17 cellular contexts compared by ENCODE assay signal in genomic region chr2:23198316-23199114, GRCh38.
DNase-seq lines count a peak whose midpoint lies in the region; ATAC-seq, FAIRE-seq and TF ChIP-seq lines count a peak whose summit lies in the region.
"Had no signal": no experiment of that assay in that cellular context is flagged by ENCODE, and none has a peak within 500 bp of the region (broad histone marks: within the 10 kb centered on the region; RNA-seq: fewer than 3 reads in every experiment).

No MANE protein-coding gene starts in this region.

- no peaks in the 10 kb centered on the region for H3K79me1 ChIP-seq in neuronal stem cell (ENCODE audit: low read depth, low read length)

- BruUV-seq in HepG2 (replicated peaks; lab: Mats Ljungman, UMichigan), result no TSS peak

- H3K9ac ChIP-seq in liver (ENCODE audit: low read depth in 1 of 2, low read length in 2 of 2) (peak overlapping the region; percentile 48 to 52), HepG2 (ENCODE audit: insufficient read depth, low read depth, low read length) (no peak overlapping the region), neuronal stem cell (ENCODE audit: low read depth, low read length, poor library complexity) (no peak overlapping the region)
- H3K9ac ChIP-seq: KMS-11 had no signal

- H3K4me2 ChIP-seq in HepG2 (ENCODE audit: low read depth, low read length), result no peak overlapping the region
- H3K4me2 ChIP-seq in neuronal stem cell (ENCODE audit: insufficient read depth, low read length, poor library complexity, severe bottlenecking), result no peak overlapping the region
- H3K4me2 ChIP-seq: GM23338, KMS-11, PC-9 had no signal

- H3K36me3 ChIP-seq in liver (ENCODE audit: control insufficient read depth in 4 of 4, insufficient read depth in 3 of 4, low read depth in 1 of 4, low read length in 3 of 4) (no peaks in the 10 kb centered on the region), HepG2 (replicated peaks in 1 of 2; ENCODE audit: control insufficient read depth in 1 of 2, insufficient read depth in 2 of 2, low read length in 2 of 2) (no peaks in the 10 kb centered on the region), H7 (replicated peaks; ENCODE audit: control insufficient read depth, insufficient read depth, low read length) (no peaks in the 10 kb centered on the region), neuronal stem cell (replicated peaks in 1 of 2; ENCODE audit: control insufficient read depth in 2 of 2, insufficient read depth in 2 of 2, low read length in 2 of 2) (no peaks in the 10 kb centered on the region)
- H3K36me3 ChIP-seq: SJCRH30 had no signal

- no peak overlapping the region for H2BK15ac ChIP-seq in neuronal stem cell (ENCODE audit: low read length)

- H2BK12ac ChIP-seq in neuronal stem cell (ENCODE audit: low read length), result no peak overlapping the region

- ATAC-seq in HepG2 (no peak), left lobe of liver (peak; percentile 71), foreskin keratinocyte (no peak)
- ATAC-seq: GM23338 had no signal

- H3K9me3 ChIP-seq in liver (ENCODE audit: control insufficient read depth in 4 of 4, low read length in 3 of 4) (no peaks in the 10 kb centered on the region), HepG2 (ENCODE audit: low read length) (no peaks in the 10 kb centered on the region), neuronal stem cell (replicated peaks in 1 of 2; ENCODE audit: control insufficient read depth in 2 of 2, insufficient read depth in 1 of 2, low read depth in 1 of 2, low read length in 2 of 2) (no peaks in the 10 kb centered on the region)

- 35% methylated on average over 12 of the region's 12 CpGs for WGBS in liver
- WGBS in HepG2 (ENCODE audit: low lambda C conversion rate), result 41% methylated on average over 12 of the region's 12 CpGs
- no CpG with 5 or more reads among the region's 12 CpGs for WGBS in neuronal stem cell (ENCODE audit: extremely low coverage in 2 of 2, insufficient read length in 2 of 2, insufficient replicate concordance in 1 of 2), 2 donors

- POLR2A ChIA-PET in HepG2 (lab: Yijun Ruan, JAX), result no interaction called here

- H3K27me3 ChIP-seq in liver (ENCODE audit: control insufficient read depth in 4 of 4, insufficient read depth in 4 of 4, low read length in 3 of 4), result no peaks in the 10 kb centered on the region
- H3K27me3 ChIP-seq in HepG2 (ENCODE audit: control insufficient read depth in 1 of 2, insufficient read depth in 2 of 2, low read length in 2 of 2), result no peaks in the 10 kb centered on the region
- H3K27me3 ChIP-seq in H7 (ENCODE audit: control insufficient read depth, insufficient read depth, low read length), result no peaks in the 10 kb centered on the region
- no peaks in the 10 kb centered on the region for H3K27me3 ChIP-seq in neuronal stem cell (ENCODE audit: control insufficient read depth in 3 of 3, insufficient read depth in 3 of 3, low read depth in 1 of 3, low read length in 3 of 3)
- H3K27me3 ChIP-seq in foreskin keratinocyte, result no peaks in the 10 kb centered on the region
- H3K27me3 ChIP-seq: SJCRH30 had no signal

- H4K20me1 ChIP-seq in HepG2 (ENCODE audit: insufficient read depth, low read length), result no peaks in the 10 kb centered on the region

- no peak overlapping the region for H3K23ac ChIP-seq in neuronal stem cell (ENCODE audit: low read depth, low read length, poor library complexity)

- no peak overlapping the region for H3K14ac ChIP-seq in neuronal stem cell (ENCODE audit: low read length)

- intact Hi-C loops in HepG2 (cut with micrococcal nuclease; ENCODE audit: unreplicated experiment), result loop anchor here (5.0 kb wide), 2 partner anchors 94 to 154 kb away; no protein-coding TSS in a partner anchor

- in situ Hi-C loops in HepG2 (cut with HindIII; ENCODE audit: extremely low pct_ligation_motif_present, low pct_unique_long_range_greater_than_20kb), result no loop called here

- no peak overlapping the region for H3K4ac ChIP-seq in neuronal stem cell (ENCODE audit: low read length)

- TF ChIP-seq CTCF in liver (IDR thresholded peaks at IDR 0.05; ENCODE audit: low read depth, low read length, missing input control), result no peak
- TF ChIP-seq CTCF in HepG2 (CRISPR knock-in tag; IDR thresholded peaks at IDR 0.05), result no peak
- TF ChIP-seq CTCF in foreskin keratinocyte (conservative IDR thresholded peaks at IDR 0.05), result no peak

- no peak overlapping the region for H2BK120ac ChIP-seq in neuronal stem cell (ENCODE audit: low read depth, low read length)

- TF ChIP-seq EP300 in HepG2 (IDR thresholded peaks at IDR 0.05; ENCODE audit: low read depth in 2 of 2, low read length in 2 of 2) (no peak), HepG2 (CRISPR knock-in tag; IDR thresholded peaks at IDR 0.05; ENCODE audit: borderline replicate concordance) (no peak)

- H3K4me3 ChIP-seq in liver (ENCODE audit: low read depth in 1 of 3, low read length in 3 of 3) (peak overlapping the region; percentile 41 to 75 (median 66)), HepG2 (replicated peaks in 1 of 3; ENCODE audit: insufficient read depth in 1 of 3, low read depth in 2 of 3, low read length in 3 of 3) (no peak overlapping the region), H7 (ENCODE audit: insufficient read depth, low read depth, low read length) (no peak overlapping the region), neuronal stem cell (ENCODE audit: low read length in 2 of 2) (no peak overlapping the region)
- H3K4me3 ChIP-seq: GM23338, PC-9, SJCRH30 had no signal

- H3K18ac ChIP-seq in neuronal stem cell (ENCODE audit: low read length), result no peak overlapping the region

- CTCF ChIA-PET in HepG2 (lab: Yijun Ruan, JAX; ENCODE audit: low intra/inter-chr PET ratio, low total read pairs), result interaction anchor here (2.4 kb wide), 1 partner anchor 261 kb away, joined by 11 read pairs; no protein-coding TSS in a partner anchor

- TF ChIP-seq POLR2A in HepG2 (IDR thresholded peaks at IDR 0.05; ENCODE audit: insufficient read depth in 1 of 2, low read depth in 2 of 2, low read length in 2 of 2), result no peak

- TF ChIP-seq RAD21 in liver (IDR thresholded peaks at IDR 0.05) (peak in 1 of 2 donors; percentile 36), HepG2 (CRISPR knock-in tag; IDR thresholded peaks at IDR 0.05) (no peak)

- H4K91ac ChIP-seq in neuronal stem cell (ENCODE audit: low read depth, low read length, poor library complexity), result no peak overlapping the region

- no peaks in the 10 kb centered on the region for H3K79me2 ChIP-seq in HepG2 (ENCODE audit: insufficient read depth, low read length)

- no peak overlapping the region for H2AK5ac ChIP-seq in neuronal stem cell (ENCODE audit: low read depth, low read length)

- H3K4me1 ChIP-seq in liver (ENCODE audit: control insufficient read depth in 4 of 4, insufficient read depth in 4 of 4, low read length in 3 of 4), result peaks cover 0 to 41% (median 30%) of the 10 kb centered on the region in 4 donors
- H3K4me1 ChIP-seq in HepG2 (ENCODE audit: insufficient read depth, low read length), result 0 out of 2 replicates have a peak, but pooled peaks cover 4% of the 10 kb centered on the region
- H3K4me1 ChIP-seq in neuronal stem cell (ENCODE audit: control insufficient read depth in 2 of 2, insufficient read depth in 1 of 2, low read depth in 1 of 2, low read length in 2 of 2), result no peaks in the 10 kb centered on the region
- H3K4me1 ChIP-seq in foreskin keratinocyte, result no peaks in the 10 kb centered on the region
- H3K4me1 ChIP-seq: SJCRH30 had no signal

- H2BK5ac ChIP-seq in neuronal stem cell (ENCODE audit: low read length), result no peak overlapping the region

- H2AFZ ChIP-seq in HepG2 (ENCODE audit: low read length) (no peak overlapping the region), neuronal stem cell (ENCODE audit: low read length) (no peak overlapping the region)
- H2AFZ ChIP-seq: GM23338, PC-9 had no signal

- FAIRE-seq in HepG2 (lab: Jason Lieb, UNC), result no peak

- no peak overlapping the region for H4K8ac ChIP-seq in neuronal stem cell (ENCODE audit: low read depth, low read length)

- H3K27ac ChIP-seq in liver (ENCODE audit: low read depth in 1 of 2, low read length in 2 of 2) (peak overlapping the region; percentile 85 to 86), HepG2 (ENCODE audit: extremely low read length, insufficient read depth, low read length) (no peak overlapping the region), neuronal stem cell (replicated peaks; ENCODE audit: low read length) (no peak overlapping the region), foreskin keratinocyte (no peak overlapping the region)
- H3K27ac ChIP-seq: C4-2B, KMS-11, PC-9, SJCRH30 had no signal

- DNase-seq in HepG2 (ENCODE audit: low spot score) (no peak), UCSD-AML1 (lab: John Stamatoyannopoulos, UW; ENCODE audit: unreplicated experiment) (peak; percentile 13), left lobe of liver (ENCODE audit: low spot score) (no peak), H7 (no peak), neuronal stem cell (ENCODE audit: low spot score) (no peak), NCI-H1092 treated with DMSO at 0.1 percent for 48 hours (lab: John Stamatoyannopoulos, UW) (no peak), foreskin keratinocyte (no peak)
- DNase-seq: COR-L47, DMS153, NCI-H1105 treated with DMSO at 0.1 percent for 48 hours, NCI-H2107, PC-9 had no signal

TF ChIP-seq in liver, 16 proteins besides CTCF, POLR2A, EP300 and RAD21 (continues in another document):
- TF ChIP-seq SP1 (IDR thresholded peaks at IDR 0.05) (peak; percentile 7), ATF3 (IDR thresholded peaks at IDR 0.05) (no peak), NR2F2 (IDR thresholded peaks at IDR 0.05) (no peak), HNF4G (IDR thresholded peaks at IDR 0.05) (no peak)

TF ChIP-seq in HepG2, 621 proteins besides CTCF, POLR2A, EP300 and RAD21 (continues in another document):
- TF ChIP-seq SKI (IDR thresholded peaks at IDR 0.05; ENCODE audit: partially characterized antibody) (no peak), ZNF761 (CRISPR knock-in tag; conservative IDR thresholded peaks at IDR 0.05) (no peak), ZSCAN5A (CRISPR knock-in tag; IDR thresholded peaks at IDR 0.05; ENCODE audit: borderline replicate concordance) (no peak), POLR2G (IDR thresholded peaks at IDR 0.05; ENCODE audit: low read depth, low read length) (no peak), DRAP1 (CRISPR knock-in tag; IDR thresholded peaks at IDR 0.05) (no peak), TOPORS (CRISPR knock-in tag; IDR thresholded peaks at IDR 0.05) (no peak)

Comparison
In these comparisons a context has a peak if more than half of its experiments do, and no peak if none do; other contexts are left out.
1. H3K27ac ChIP-seq: peak in liver (2 of 2); none in HepG2 (single experiment), neuronal stem cell (single experiment) and foreskin keratinocyte (single experiment).
2. H3K4me3 ChIP-seq: peak in liver (3 of 3); none in HepG2 (0 of 3), H7 (single experiment) and neuronal stem cell (0 of 2).
3. H3K9ac ChIP-seq: peak in liver (2 of 2); none in HepG2 (single experiment) and neuronal stem cell (single experiment).